In genomic region chr12:5432011-5432400, GRCh38 we compare ENCODE assay signal across 8 cellular contexts. TPM values are rescaled to one million over a fixed set of nuclear protein-coding genes. Genes with fewer than 3 reads are reported as not detected.
A peak's percentile ranks its signal among the peaks of the same experiment; 100 is the strongest.
DNase-seq lines count a peak whose midpoint lies in the region; ATAC-seq, FAIRE-seq and TF ChIP-seq lines count a peak whose summit lies in the region.

Gene NTF3 (plus strand): TSS chr12:5432108. CDS start chr12:5432325, 217 bp downstream.

- H3K4ac ChIP-seq in H9 (ENCODE audit: low read depth, low read length) = no peak within 1 kb of the TSS

- no peak for DNase-seq in A549 (ENCODE audit: low read depth in 1 of 2, low spot score in 1 of 2)
- peak; percentile 69 for DNase-seq in H9
- no peak for DNase-seq in brain microvascular endothelial cell
- DNase-seq in left lung = peak in 1 of 2 donors; percentile 69
- no peak for DNase-seq in upper lobe of right lung
- DNase-seq in NK-92 (lab: John Stamatoyannopoulos, UW; ENCODE audit: unreplicated experiment) = no peak

- TF ChIP-seq RAD21 in A549 (conservative IDR thresholded peaks at IDR 0.05 in 1 of 2, IDR thresholded peaks at IDR 0.05 in 1 of 2) = no peak

- no peak within 1 kb of the TSS for H2AFZ ChIP-seq in H9 (ENCODE audit: low read length)

- POLR2A ChIA-PET in A549 (lab: Yijun Ruan, JAX) = no interaction called here

- no peak for ATAC-seq in A549
- ATAC-seq in left lung = peak; percentile 40
- peak; percentile 18 for ATAC-seq in upper lobe of right lung
- no peak for ATAC-seq in HG03095 (IDR thresholded peaks at IDR 0.05; ENCODE audit: unreplicated experiment)
- no peak for ATAC-seq in HG03460 (IDR thresholded peaks at IDR 0.05; ENCODE audit: unreplicated experiment)

- H3K4me2 ChIP-seq in A549 (peak within 1 kb of the TSS; percentile 47), H9 (ENCODE audit: insufficient read depth, insufficient read length, low read length) (peak within 1 kb of the TSS; percentile 77)

- no peaks in the 10 kb centered on the region for H3K36me3 ChIP-seq in brain microvascular endothelial cell (replicated peaks)
- H3K36me3 ChIP-seq in left lung = no peaks in the 10 kb centered on the region
- H3K36me3 ChIP-seq in upper lobe of right lung = no peaks in the 10 kb centered on the region

- FAIRE-seq in A549 (lab: Jason Lieb, UNC) = no peak

- H3K18ac ChIP-seq in H9 (ENCODE audit: insufficient read length, low read depth, low read length) = peak within 1 kb of the TSS; percentile 40

- no peak within 1 kb of the TSS for H3K56ac ChIP-seq in H9 (ENCODE audit: insufficient read length, low read depth, low read length)

- no peak within 1 kb of the TSS for H4K8ac ChIP-seq in H9 (replicated peaks; ENCODE audit: insufficient read length, low read depth, low read length)

- TF ChIP-seq POLR2A in A549 (IDR thresholded peaks at IDR 0.05; ENCODE audit: low read length) = no peak

- H3K14ac ChIP-seq in H9 (ENCODE audit: insufficient read depth, low read length) = no peak within 1 kb of the TSS

- 0 out of 3 replicates have a peak within 1 kb of the TSS, but pooled peaks have one; percentile 8 for H3K4me3 ChIP-seq in A549
- peak within 1 kb of the TSS; percentile 37 for H3K4me3 ChIP-seq in brain microvascular endothelial cell (ENCODE audit: low read depth, low read length)
- peak within 1 kb of the TSS in 1 of 2 donors; percentile 18 for H3K4me3 ChIP-seq in left lung
- peak within 1 kb of the TSS; percentile 45 for H3K4me3 ChIP-seq in upper lobe of right lung

- H3K9me3 ChIP-seq in A549 (no peaks in the 10 kb centered on the region), H9 (ENCODE audit: control insufficient read depth, low read depth, low read length) (no peaks in the 10 kb centered on the region), left lung (no peaks in the 10 kb centered on the region), upper lobe of right lung (no peaks in the 10 kb centered on the region)

- no peaks in the 10 kb centered on the region for H3K79me1 ChIP-seq in H9 (ENCODE audit: insufficient read depth, low read depth, low read length, poor library complexity, severe bottlenecking)

- 42% methylated on average over 30 of the region's 34 CpGs for WGBS in A549 (ENCODE audit: missing lambda C conversion rate)
- no CpG with 5 or more reads among the region's 34 CpGs for WGBS in H9 (ENCODE audit: extremely low coverage, insufficient read length, low lambda C conversion rate)

- no peak for TF ChIP-seq EP300 in A549 (IDR thresholded peaks at IDR 0.05)

- no peak within 1 kb of the TSS for H2BK12ac ChIP-seq in H9 (ENCODE audit: insufficient read length, low read depth, low read length)

- intact Hi-C loops in left lung (cut with DNase I) = no loop called here
- intact Hi-C loops in upper lobe of right lung (cut with DNase I) = loop anchor here (10.0 kb wide), 1 partner anchor 227 kb away; no protein-coding TSS in a partner anchor

- H3K23ac ChIP-seq in H9 (ENCODE audit: insufficient read length, low read depth, low read length) = no peak within 1 kb of the TSS

- peaks cover 2% of the 10 kb centered on the region; the same call in 1 of the 2 replicates for H3K27me3 Mint-ChIP-seq in H9 (ENCODE audit: low read depth)

- TF ChIP-seq CTCF in A549 (IDR thresholded peaks at IDR 0.05) (no peak), H9 (conservative IDR thresholded peaks at IDR 0.05) (no peak), brain microvascular endothelial cell (IDR thresholded peaks at IDR 0.05; ENCODE audit: low read depth, low read length, missing control alignments) (no peak), left lung (IDR thresholded peaks at IDR 0.05) (no peak), upper lobe of right lung (IDR thresholded peaks at IDR 0.05) (no peak)

- in situ Hi-C loops in brain microvascular endothelial cell (cut with HindIII; ENCODE audit: low pct_ligation_motif_present, low sequenced_read_pairs) = no loop called here

- no peak within 1 kb of the TSS for H2BK5ac ChIP-seq in H9 (ENCODE audit: insufficient read length, low read length)

- H4K5ac ChIP-seq in H9 (ENCODE audit: insufficient read length, low read depth, low read length) = no peak within 1 kb of the TSS

- H3K9ac ChIP-seq in H9 (ENCODE audit: extremely low read depth, insufficient read length, low read length) = no peak within 1 kb of the TSS

- H3K23me2 ChIP-seq in H9 (ENCODE audit: insufficient read length, low read depth, low read length, poor library complexity, severe bottlenecking) = peaks cover 35% of the 10 kb centered on the region

- peak within 1 kb of the TSS in 1 of 2 experiments; percentile 65 for H3K4me3 Mint-ChIP-seq in H9

- H3K9me3 Mint-ChIP-seq in H9 = no peaks in the 10 kb centered on the region; a peak in 1 of 5 replicates

- H3K27ac ChIP-seq in A549 (no peak within 1 kb of the TSS), H9 (ENCODE audit: insufficient read length, low read depth, low read length) (no peak within 1 kb of the TSS), brain microvascular endothelial cell (no peak within 1 kb of the TSS), left lung (no peak within 1 kb of the TSS), upper lobe of right lung (no peak within 1 kb of the TSS)

- no peak within 1 kb of the TSS for H3T11ph ChIP-seq in H9 (ENCODE audit: low read length)

- no peaks in the 10 kb centered on the region for H3K36me3 Mint-ChIP-seq in H9 (ENCODE audit: insufficient read depth in 1 of 3, low read depth in 3 of 3)

- H3K27me3 ChIP-seq in H9 (ENCODE audit: insufficient read depth, low read length) = peaks cover 50% of the 10 kb centered on the region
- peaks cover 73% of the 10 kb centered on the region for H3K27me3 ChIP-seq in brain microvascular endothelial cell (replicated peaks)
- peaks cover 61 to 97% of the 10 kb centered on the region in 2 donors for H3K27me3 ChIP-seq in left lung
- H3K27me3 ChIP-seq in upper lobe of right lung = peaks cover 69% of the 10 kb centered on the region

- CTCF ChIA-PET in A549 (lab: Yijun Ruan, JAX) = interaction anchor here (1.1 kb wide), 1 partner anchor 10 kb away, joined by 3 read pairs; no protein-coding TSS in a partner anchor

- no peak within 1 kb of the TSS for H2BK15ac ChIP-seq in H9 (ENCODE audit: low read depth, low read length)

- no peak within 1 kb of the TSS for H4K91ac ChIP-seq in H9 (ENCODE audit: insufficient read length, low read depth, low read length)

- H4K20me1 ChIP-seq in H9 (ENCODE audit: control insufficient read depth, insufficient read depth, insufficient read length) = no peaks in the 10 kb centered on the region

- no peaks in the 10 kb centered on the region for H3K79me2 ChIP-seq in H9 (ENCODE audit: insufficient read depth, low read length)

- peaks cover 38% of the 10 kb centered on the region in 2 experiments for H3K4me1 Mint-ChIP-seq in H9

- H2AK5ac ChIP-seq in H9 (ENCODE audit: insufficient read length, low read length) = no peak within 1 kb of the TSS

- H2BK120ac ChIP-seq in H9 (ENCODE audit: low read depth, low read length, poor library complexity, severe bottlenecking) = no peak within 1 kb of the TSS

- H2BK20ac ChIP-seq in H9 (ENCODE audit: low read depth, low read length, poor library complexity, severe bottlenecking) = no peak within 1 kb of the TSS

- no peaks in the 10 kb centered on the region for H3K4me1 ChIP-seq in A549
- H3K4me1 ChIP-seq in H9 (ENCODE audit: insufficient read depth, low read length) = peaks cover 3% of the 10 kb centered on the region; the same call in 1 of the 2 replicates
- H3K4me1 ChIP-seq in left lung = peaks cover 0 to 27% of the 10 kb centered on the region in 2 donors
- peaks cover 18% of the 10 kb centered on the region for H3K4me1 ChIP-seq in upper lobe of right lung

- no peak within 1 kb of the TSS; a peak in 1 of 7 replicates for H3K27ac Mint-ChIP-seq in H9

TF ChIP-seq in A549, 52 proteins besides CTCF, POLR2A, EP300 and RAD21:
- TF ChIP-seq, protein P1, sequence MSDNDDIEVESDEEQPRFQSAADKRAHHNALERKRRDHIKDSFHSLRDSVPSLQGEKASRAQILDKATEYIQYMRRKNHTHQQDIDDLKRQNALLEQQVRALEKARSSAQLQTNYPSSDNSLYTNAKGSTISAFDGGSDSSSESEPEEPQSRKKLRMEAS (IDR thresholded peaks at IDR 0.05) = no peak
- no peak for TF ChIP-seq CHD4 (IDR thresholded peaks at IDR 0.05; ENCODE audit: borderline replicate concordance)
- TF ChIP-seq SREBF2 (IDR thresholded peaks at IDR 0.05) = no peak
- no peak for TF ChIP-seq MYC (IDR thresholded peaks at IDR 0.05; ENCODE audit: borderline replicate concordance, low read length)
- no peak for TF ChIP-seq RFX5 (IDR thresholded peaks at IDR 0.05)
- no peak for TF ChIP-seq TFCP2L1 (CRISPR knock-in tag; IDR thresholded peaks at IDR 0.05)
- no peak for TF ChIP-seq BHLHE40 (IDR thresholded peaks at IDR 0.05; ENCODE audit: low read depth, low read length)
- no peak for TF ChIP-seq HOXB13 (CRISPR knock-in tag; IDR thresholded peaks at IDR 0.05; ENCODE audit: low read depth)
- TF ChIP-seq NPAS2 (CRISPR knock-in tag; IDR thresholded peaks at IDR 0.05; ENCODE audit: borderline replicate concordance) = no peak
- TF ChIP-seq CHD2 (IDR thresholded peaks at IDR 0.05; ENCODE audit: low read length, partially characterized antibody) = no peak
- no peak for TF ChIP-seq FOXS1 (CRISPR knock-in tag; IDR thresholded peaks at IDR 0.05)
- TF ChIP-seq HOXB5 (CRISPR knock-in tag; IDR thresholded peaks at IDR 0.05) = no peak
- TF ChIP-seq ESRRA (IDR thresholded peaks at IDR 0.05; ENCODE audit: borderline replicate concordance, low read length) = no peak
- no peak for TF ChIP-seq ELK1 (IDR thresholded peaks at IDR 0.05; ENCODE audit: low read depth, low read length)
- TF ChIP-seq EHF (CRISPR knock-in tag; IDR thresholded peaks at IDR 0.05) = no peak
- TF ChIP-seq TP53 (CRISPR knock-in tag; IDR thresholded peaks at IDR 0.05) = no peak
- TF ChIP-seq KDM1A (IDR thresholded peaks at IDR 0.05; ENCODE audit: low read depth) = no peak

RNA-seq across cellular contexts. Expression of gene NTF3, which starts in this region (rescaled TPM):
- polyA plus RNA-seq in A549 (2011; rRNA removed) (not detected in 2 replicates), A549 (2017; fragmentation: RNase III; extraction: RNeasy Plus Mini Kit Qiagen cat#74134 plus additional on column Dnase treatment) (not detected in 3 replicates)
- not detected in 2 replicates for polyA plus RNA-seq in A549 (2012; cell fraction: cytosol; rRNA removed)
- not detected in 2 replicates for polyA plus RNA-seq in A549 (2012; cell fraction: nucleus; rRNA removed)
- not detected in 2 replicates for polyA minus RNA-seq in A549 (2011; rRNA and poly(A)+ RNA removed)
- total RNA-seq in H9 (2021) (0.48 TPM in 2 replicates), left lung (under 1 TPM; 0.35 to 0.79 TPM), upper lobe of right lung (0.93 TPM)

Comparison
In these comparisons a context has a peak if more than half of its experiments do, and no peak if none do; other contexts are left out.
1. Peak in DNase-seq and H3K4me2 ChIP-seq in H9; RNA of the gene not detected or under 1 TPM.
2. Peak in ATAC-seq in left lung; RNA of the gene not detected or under 1 TPM.
3. Peak in ATAC-seq and H3K4me3 ChIP-seq in upper lobe of right lung; RNA of the gene not detected or under 1 TPM.